ENCODE assay signal across 1 cellular context in genomic region chr1:27935721-27936120, GRCh38.
TF ChIP-seq lines count a peak whose summit lies in the region.

No MANE protein-coding gene starts in this region.

TF ChIP-seq in HepG2, 621 proteins besides CTCF, POLR2A, EP300 and RAD21:
- TF ChIP-seq SP2 (CRISPR knock-in tag; IDR thresholded peaks at IDR 0.05): no peak
